In genomic region chr2:238493411-238493810, GRCh38 we compare ENCODE assay signal across 15 cellular contexts.
A peak's percentile ranks its signal among the peaks of the same experiment; 100 is the strongest.
DNase-seq lines count a peak whose midpoint lies in the region; ATAC-seq and TF ChIP-seq lines count a peak whose summit lies in the region.
"Had no signal": no experiment of that assay in that cellular context is flagged by ENCODE, and none has a peak within 500 bp of the region (broad histone marks: within the 10 kb centered on the region; RNA-seq: fewer than 3 reads in every experiment).

No MANE protein-coding gene starts in this region.

- ATAC-seq in right cardiac atrium, result no peak
- no peak for ATAC-seq in activated naive CD8-positive, alpha-beta T cell treated with anti-CD3 and anti-CD28 coated beads, Interleukin-2, amount 10 ng/mL, durations not matched to agents 7 days and 5 days (ENCODE audit: low read depth)
- ATAC-seq in HG03571 (IDR thresholded peaks at IDR 0.05; ENCODE audit: unreplicated experiment), result no peak
- no peak for ATAC-seq in GM23338
- ATAC-seq: HepG2 had no signal

- H3K4me2 ChIP-seq in Karpas-422 (ENCODE audit: low read depth, low read length, poor library complexity, severe bottlenecking) (peak overlapping the region; percentile 33), GM23338 (no peak overlapping the region)
- H3K4me2 ChIP-seq: KMS-11 had no signal

- H3K27ac Mint-ChIP-seq in activated naive CD8-positive, alpha-beta T cell treated with anti-CD3 and anti-CD28 coated beads, Interleukin-2, amount 10 ng/mL, durations not matched to agents 7 days and 5 days, result peak overlapping the region; percentile 74
- H3K27ac Mint-ChIP-seq in GM23338, result no peak overlapping the region

- POLR2A ChIA-PET in activated naive CD8-positive, alpha-beta T cell treated with anti-CD3 and anti-CD28 coated beads, Interleukin-2, amount 10 ng/mL, durations not matched to agents 7 days and 5 days (lab: Charles Lee), result interaction anchor here (0.6 kb wide), 1 partner anchor 33 kb away, joined by 3 read pairs; no protein-coding TSS in a partner anchor

- H3K4me3 Mint-ChIP-seq in activated naive CD8-positive, alpha-beta T cell treated with anti-CD3 and anti-CD28 coated beads, Interleukin-2, amount 10 ng/mL, durations not matched to agents 7 days and 5 days, result peak overlapping the region; percentile 47
- H3K4me3 Mint-ChIP-seq in GM23338, result no peak overlapping the region

- H3K79me2 ChIP-seq in Karpas-422 (ENCODE audit: low read length) (no peaks in the 10 kb centered on the region), GM23338 (replicated peaks; ENCODE audit: insufficient read depth) (no peaks in the 10 kb centered on the region)

- H3K9me2 ChIP-seq in Karpas-422 (replicated peaks; ENCODE audit: insufficient read depth, low read length), result no peaks in the 10 kb centered on the region
- no peaks in the 10 kb centered on the region for H3K9me2 ChIP-seq in GM23338 (ENCODE audit: insufficient read depth)

- no peaks in the 10 kb centered on the region for H3K27me3 ChIP-seq in right cardiac atrium (ENCODE audit: control insufficient read depth, insufficient read depth)
- no peaks in the 10 kb centered on the region for H3K27me3 ChIP-seq in Karpas-422 (ENCODE audit: low read length)
- no peaks in the 10 kb centered on the region for H3K27me3 ChIP-seq in GM23338 (ENCODE audit: insufficient read depth)
- H3K27me3 ChIP-seq: BE2C had no signal

- H3K36me3 ChIP-seq in Karpas-422 (ENCODE audit: insufficient read depth, low read length), result no peaks in the 10 kb centered on the region
- no peaks in the 10 kb centered on the region for H3K36me3 ChIP-seq in GM23338 (ENCODE audit: insufficient read depth)
- H3K36me3 ChIP-seq: BE2C had no signal

- H3K9me3 Mint-ChIP-seq in activated naive CD8-positive, alpha-beta T cell treated with anti-CD3 and anti-CD28 coated beads, Interleukin-2, amount 10 ng/mL, durations not matched to agents 7 days and 5 days, result no peaks in the 10 kb centered on the region
- no peaks in the 10 kb centered on the region for H3K9me3 Mint-ChIP-seq in GM23338

- TF ChIP-seq CTCF in GM23338 (conservative IDR thresholded peaks at IDR 0.05; ENCODE audit: low read depth in 2 of 2), result no peak

- 86% methylated on average over 5 of the region's 5 CpGs for WGBS in right cardiac atrium

- H4K20me1 ChIP-seq in Karpas-422 (ENCODE audit: insufficient read depth, low read depth, low read length) (no peaks in the 10 kb centered on the region), GM23338 (replicated peaks; ENCODE audit: insufficient read depth) (no peaks in the 10 kb centered on the region)

- H3K27me3 Mint-ChIP-seq in activated naive CD8-positive, alpha-beta T cell treated with anti-CD3 and anti-CD28 coated beads, Interleukin-2, amount 10 ng/mL, durations not matched to agents 7 days and 5 days, result no peaks in the 10 kb centered on the region
- H3K27me3 Mint-ChIP-seq in GM23338 (ENCODE audit: insufficient read depth, low read depth, poor library complexity), result peaks cover 4% of the 10 kb centered on the region

- H3K4me3 ChIP-seq in right cardiac atrium (ENCODE audit: low read length), result no peak overlapping the region
- H3K4me3 ChIP-seq in Karpas-422 (ENCODE audit: low read length), result no peak overlapping the region
- H3K4me3 ChIP-seq in GM23338, result no peak overlapping the region

- no peaks in the 10 kb centered on the region for H3F3A ChIP-seq in GM23338 (replicated peaks; ENCODE audit: low read depth)

- H3K4me1 ChIP-seq in right cardiac atrium (ENCODE audit: control insufficient read depth, insufficient read depth, low read length) (no peaks in the 10 kb centered on the region), Karpas-422 (ENCODE audit: low read length) (peaks cover 12% of the 10 kb centered on the region), GM23338 (ENCODE audit: insufficient read depth) (no peaks in the 10 kb centered on the region)
- H3K4me1 ChIP-seq: BE2C had no signal

- DNase-seq in cardiac septum (ENCODE audit: low spot score), result peak; percentile 39
- no peak for DNase-seq in right cardiac atrium
- DNase-seq in Karpas-422, result no peak
- no peak for DNase-seq in activated naive CD8-positive, alpha-beta T cell treated with anti-CD3 and anti-CD28 coated beads, Interleukin-2, amount 10 ng/mL, durations not matched to agents 7 days and 5 days
- DNase-seq in T1000 (lab: John Stamatoyannopoulos, UW), result no peak
- no peak for DNase-seq in GM23338 (ENCODE audit: low spot score)
- DNase-seq: BE2C, DMS153, NCI-H1417 treated with DMSO at 0.1 percent for 48 hours, NCI-H2029 treated with DMSO at 0.1 percent for 48 hours, NCI-H524, SHP77 treated with DMSO at 0.1 percent for 48 hours had no signal

- intact Hi-C loops in cardiac septum (cut with DNase I) (no loop called here), right cardiac atrium (cut with DNase I) (no loop called here)

- peaks cover 39% of the 10 kb centered on the region for H3K4me1 Mint-ChIP-seq in activated naive CD8-positive, alpha-beta T cell treated with anti-CD3 and anti-CD28 coated beads, Interleukin-2, amount 10 ng/mL, durations not matched to agents 7 days and 5 days
- H3K4me1 Mint-ChIP-seq in GM23338, result peaks cover 11% of the 10 kb centered on the region

- H3K27ac ChIP-seq in right cardiac atrium (ENCODE audit: low read length) (no peak overlapping the region), Karpas-422 (ENCODE audit: low read length) (no peak overlapping the region), GM23338 (ENCODE audit: low read depth) (no peak overlapping the region)
- H3K27ac ChIP-seq: KMS-11 had no signal

- no peak overlapping the region for H2AFZ ChIP-seq in Karpas-422 (ENCODE audit: low read length)
- no peak overlapping the region for H2AFZ ChIP-seq in GM23338

- no peak overlapping the region for H3K9ac ChIP-seq in Karpas-422 (ENCODE audit: low read length)
- H3K9ac ChIP-seq: KMS-11 had no signal

- peaks cover 2% of the 10 kb centered on the region for H3K36me3 Mint-ChIP-seq in activated naive CD8-positive, alpha-beta T cell treated with anti-CD3 and anti-CD28 coated beads, Interleukin-2, amount 10 ng/mL, durations not matched to agents 7 days and 5 days
- no peaks in the 10 kb centered on the region for H3K36me3 Mint-ChIP-seq in GM23338 (ENCODE audit: low read depth)

- no peaks in the 10 kb centered on the region for H3K9me3 ChIP-seq in right cardiac atrium (ENCODE audit: control insufficient read depth, low read length)
- no peaks in the 10 kb centered on the region for H3K9me3 ChIP-seq in Karpas-422 (ENCODE audit: low read length)
- H3K9me3 ChIP-seq: BE2C had no signal

TF ChIP-seq in GM23338, 12 proteins besides CTCF, POLR2A, EP300 and RAD21 (continues in another document):
- TF ChIP-seq STAT1 (IDR thresholded peaks at IDR 0.05; ENCODE audit: unreplicated experiment) (no peak), EZH2 (IDR thresholded peaks at IDR 0.05; ENCODE audit: low read depth, unreplicated experiment) (no peak), ZNF114 (CRISPR knock-in tag; IDR thresholded peaks at IDR 0.05) (no peak), NANOG (IDR thresholded peaks at IDR 0.05; ENCODE audit: borderline replicate concordance) (no peak), EZH2phosphoT487 (IDR thresholded peaks at IDR 0.05; ENCODE audit: unreplicated experiment) (no peak), POLR2AphosphoS5 (IDR thresholded peaks at IDR 0.05; ENCODE audit: low read depth) (no peak), CREB1 (CRISPR knock-in tag; IDR thresholded peaks at IDR 0.05; ENCODE audit: low read depth) (no peak)
- TF ChIP-seq, protein P1, sequence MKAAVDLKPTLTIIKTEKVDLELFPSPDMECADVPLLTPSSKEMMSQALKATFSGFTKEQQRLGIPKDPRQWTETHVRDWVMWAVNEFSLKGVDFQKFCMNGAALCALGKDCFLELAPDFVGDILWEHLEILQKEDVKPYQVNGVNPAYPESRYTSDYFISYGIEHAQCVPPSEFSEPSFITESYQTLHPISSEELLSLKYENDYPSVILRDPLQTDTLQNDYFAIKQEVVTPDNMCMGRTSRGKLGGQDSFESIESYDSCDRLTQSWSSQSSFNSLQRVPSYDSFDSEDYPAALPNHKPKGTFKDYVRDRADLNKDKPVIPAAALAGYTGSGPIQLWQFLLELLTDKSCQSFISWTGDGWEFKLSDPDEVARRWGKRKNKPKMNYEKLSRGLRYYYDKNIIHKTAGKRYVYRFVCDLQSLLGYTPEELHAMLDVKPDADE (IDR thresholded peaks at IDR 0.05), result no peak
- TF ChIP-seq, protein P2, sequence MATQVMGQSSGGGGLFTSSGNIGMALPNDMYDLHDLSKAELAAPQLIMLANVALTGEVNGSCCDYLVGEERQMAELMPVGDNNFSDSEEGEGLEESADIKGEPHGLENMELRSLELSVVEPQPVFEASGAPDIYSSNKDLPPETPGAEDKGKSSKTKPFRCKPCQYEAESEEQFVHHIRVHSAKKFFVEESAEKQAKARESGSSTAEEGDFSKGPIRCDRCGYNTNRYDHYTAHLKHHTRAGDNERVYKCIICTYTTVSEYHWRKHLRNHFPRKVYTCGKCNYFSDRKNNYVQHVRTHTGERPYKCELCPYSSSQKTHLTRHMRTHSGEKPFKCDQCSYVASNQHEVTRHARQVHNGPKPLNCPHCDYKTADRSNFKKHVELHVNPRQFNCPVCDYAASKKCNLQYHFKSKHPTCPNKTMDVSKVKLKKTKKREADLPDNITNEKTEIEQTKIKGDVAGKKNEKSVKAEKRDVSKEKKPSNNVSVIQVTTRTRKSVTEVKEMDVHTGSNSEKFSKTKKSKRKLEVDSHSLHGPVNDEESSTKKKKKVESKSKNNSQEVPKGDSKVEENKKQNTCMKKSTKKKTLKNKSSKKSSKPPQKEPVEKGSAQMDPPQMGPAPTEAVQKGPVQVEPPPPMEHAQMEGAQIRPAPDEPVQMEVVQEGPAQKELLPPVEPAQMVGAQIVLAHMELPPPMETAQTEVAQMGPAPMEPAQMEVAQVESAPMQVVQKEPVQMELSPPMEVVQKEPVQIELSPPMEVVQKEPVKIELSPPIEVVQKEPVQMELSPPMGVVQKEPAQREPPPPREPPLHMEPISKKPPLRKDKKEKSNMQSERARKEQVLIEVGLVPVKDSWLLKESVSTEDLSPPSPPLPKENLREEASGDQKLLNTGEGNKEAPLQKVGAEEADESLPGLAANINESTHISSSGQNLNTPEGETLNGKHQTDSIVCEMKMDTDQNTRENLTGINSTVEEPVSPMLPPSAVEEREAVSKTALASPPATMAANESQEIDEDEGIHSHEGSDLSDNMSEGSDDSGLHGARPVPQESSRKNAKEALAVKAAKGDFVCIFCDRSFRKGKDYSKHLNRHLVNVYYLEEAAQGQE (IDR thresholded peaks at IDR 0.05; ENCODE audit: unreplicated experiment), result no peak
